In genomic region chr1:51962486-51963356, GRCh38 we compare ENCODE assay signal across 1 cellular context.
TF ChIP-seq lines count a peak whose summit lies in the region.

No MANE protein-coding gene starts in this region.

TF ChIP-seq in H1, 55 proteins besides CTCF, POLR2A, EP300 and RAD21:
- TF ChIP-seq CHD7 (IDR thresholded peaks at IDR 0.05; ENCODE audit: insufficient replicate concordance, low read length): no peak
- no peak for TF ChIP-seq EZH2 (IDR thresholded peaks at IDR 0.05; ENCODE audit: low read depth, low read length, severe bottlenecking)
- TF ChIP-seq KDM4A (IDR thresholded peaks at IDR 0.05; ENCODE audit: low read depth, low read length, severe bottlenecking): no peak
- TF ChIP-seq CHD1 (IDR thresholded peaks at IDR 0.05; ENCODE audit: low read depth, low read length): no peak
